Comparison of ENCODE assay signal across 17 cellular contexts in the genomic region with DNA sequence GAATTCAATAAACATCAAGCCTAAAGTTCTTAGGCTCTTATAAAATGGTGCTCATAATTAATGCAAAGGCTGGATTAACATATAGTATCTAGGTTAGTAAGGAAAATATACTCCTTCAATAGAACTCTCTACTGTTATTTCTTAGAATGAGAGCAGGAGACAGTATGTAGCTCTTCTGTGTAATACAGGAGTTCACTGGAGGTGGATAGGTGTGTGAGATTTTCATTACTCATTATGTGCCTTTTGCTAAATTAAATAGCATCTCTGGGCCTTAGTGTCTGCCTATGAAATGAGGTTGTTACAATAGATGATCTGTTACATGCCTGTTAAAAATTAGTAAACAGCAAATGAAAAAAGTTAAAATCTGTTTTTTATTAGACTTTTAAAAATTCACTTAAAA. TPM values are rescaled to one million over a fixed set of nuclear protein-coding genes. Genes with fewer than 3 reads are reported as not detected.
DNase-seq lines count a peak whose midpoint lies in the region; ATAC-seq and TF ChIP-seq lines count a peak whose summit lies in the region.
"Had no signal": no experiment of that assay in that cellular context is flagged by ENCODE, and none has a peak within 500 bp of the region (broad histone marks: within the 10 kb centered on the region; RNA-seq: fewer than 3 reads in every experiment).

No MANE protein-coding gene starts in this region.

- peaks cover 35% of the 10 kb centered on the region for H3K4me1 Mint-ChIP-seq in activated CD8-positive, alpha-beta T cell treated with anti-CD3 and anti-CD28 coated beads for 36 hours (ENCODE audit: low read depth)
- no peaks in the 10 kb centered on the region for H3K4me1 Mint-ChIP-seq in activated CD8-positive, alpha-beta T cell treated with anti-CD3 and anti-CD28 coated beads, Interleukin-2, amount 10 ng/mL, durations not matched to agents 7 days and 5 days (ENCODE audit: low read depth)
- H3K4me1 Mint-ChIP-seq in activated naive CD8-positive, alpha-beta T cell treated with anti-CD3 and anti-CD28 coated beads, Interleukin-2, amount 50 U/mL, for 24 hours, result peaks cover 29% of the 10 kb centered on the region
- H3K4me1 Mint-ChIP-seq in activated naive CD8-positive, alpha-beta T cell treated with anti-CD3 and anti-CD28 coated beads for 36 hours, result peaks cover 12% of the 10 kb centered on the region
- H3K4me1 Mint-ChIP-seq in activated T-helper 1 cell treated with anti-CD3 and anti-CD28 coated beads, Interleukin-12 subunit alpha, Interleukin-12 subunit beta, Interleukin-2, Interleukin-4 antibody, amounts not matched to agents 30 ng/mL and 10 ng/mL and 1 ng/mL, durations not matched to agents 14 hours and 24 hours and 36 hours (ENCODE audit: low read depth), result peaks cover 44% of the 10 kb centered on the region
- H3K4me1 Mint-ChIP-seq in stimulated activated effector memory CD8-positive, alpha-beta T cell treated with anti-CD3 and anti-CD28 coated beads, Interleukin-12 subunit alpha, Interleukin-12 subunit beta, amount 100 ng/mL, for 72 hours, result peaks cover 30% of the 10 kb centered on the region

- POLR2A ChIA-PET in activated CD8-positive, alpha-beta T cell treated with anti-CD3 and anti-CD28 coated beads for 36 hours (lab: Charles Lee), result interaction anchor here (0.6 to 1.6 kb wide), 2 partner anchors 10 to 223 kb away, joined by 4 read pairs; no protein-coding TSS in a partner anchor
- POLR2A ChIA-PET in activated CD8-positive, alpha-beta T cell treated with anti-CD3 and anti-CD28 coated beads, Interleukin-2, amount 10 ng/mL, durations not matched to agents 7 days and 5 days (lab: Charles Lee), result no interaction called here

- H3K9me3 Mint-ChIP-seq in activated CD8-positive, alpha-beta T cell treated with anti-CD3 and anti-CD28 coated beads for 36 hours, result no peaks in the 10 kb centered on the region
- no peaks in the 10 kb centered on the region for H3K9me3 Mint-ChIP-seq in activated CD8-positive, alpha-beta T cell treated with anti-CD3 and anti-CD28 coated beads, Interleukin-2, amount 10 ng/mL, durations not matched to agents 7 days and 5 days (ENCODE audit: insufficient read depth)
- no peaks in the 10 kb centered on the region for H3K9me3 Mint-ChIP-seq in activated naive CD8-positive, alpha-beta T cell treated with anti-CD3 and anti-CD28 coated beads, Interleukin-2, amount 50 U/mL, for 24 hours
- no peaks in the 10 kb centered on the region for H3K9me3 Mint-ChIP-seq in activated naive CD8-positive, alpha-beta T cell treated with anti-CD3 and anti-CD28 coated beads for 36 hours
- no peaks in the 10 kb centered on the region for H3K9me3 Mint-ChIP-seq in activated T-helper 1 cell treated with anti-CD3 and anti-CD28 coated beads, Interleukin-12 subunit alpha, Interleukin-12 subunit beta, Interleukin-2, Interleukin-4 antibody, amounts not matched to agents 30 ng/mL and 10 ng/mL and 1 ng/mL, durations not matched to agents 14 hours and 24 hours and 36 hours
- no peaks in the 10 kb centered on the region for H3K9me3 Mint-ChIP-seq in stimulated activated effector memory CD8-positive, alpha-beta T cell treated with anti-CD3 and anti-CD28 coated beads, Interleukin-12 subunit alpha, Interleukin-12 subunit beta, amount 100 ng/mL, for 72 hours
- H3K9me3 Mint-ChIP-seq: CD4-positive, alpha-beta memory T cell had no signal

- H3K4me3 Mint-ChIP-seq in activated CD8-positive, alpha-beta T cell treated with anti-CD3 and anti-CD28 coated beads for 36 hours, result no peak overlapping the region
- no peak overlapping the region for H3K4me3 Mint-ChIP-seq in activated CD8-positive, alpha-beta T cell treated with anti-CD3 and anti-CD28 coated beads, Interleukin-2, amount 10 ng/mL, durations not matched to agents 7 days and 5 days
- no peak overlapping the region for H3K4me3 Mint-ChIP-seq in activated naive CD8-positive, alpha-beta T cell treated with anti-CD3 and anti-CD28 coated beads, Interleukin-2, amount 50 U/mL, for 24 hours
- H3K4me3 Mint-ChIP-seq in activated naive CD8-positive, alpha-beta T cell treated with anti-CD3 and anti-CD28 coated beads for 36 hours, result no peak overlapping the region
- H3K4me3 Mint-ChIP-seq in activated T-helper 1 cell treated with anti-CD3 and anti-CD28 coated beads, Interleukin-12 subunit alpha, Interleukin-12 subunit beta, Interleukin-2, Interleukin-4 antibody, amounts not matched to agents 30 ng/mL and 10 ng/mL and 1 ng/mL, durations not matched to agents 14 hours and 24 hours and 36 hours, result no peak overlapping the region
- no peak overlapping the region for H3K4me3 Mint-ChIP-seq in stimulated activated effector memory CD8-positive, alpha-beta T cell treated with anti-CD3 and anti-CD28 coated beads, Interleukin-12 subunit alpha, Interleukin-12 subunit beta, amount 100 ng/mL, for 72 hours
- H3K4me3 Mint-ChIP-seq: CD4-positive, alpha-beta memory T cell had no signal

- no peak overlapping the region for H3K27ac Mint-ChIP-seq in activated CD8-positive, alpha-beta T cell treated with anti-CD3 and anti-CD28 coated beads for 36 hours
- no peak overlapping the region for H3K27ac Mint-ChIP-seq in activated CD8-positive, alpha-beta T cell treated with anti-CD3 and anti-CD28 coated beads, Interleukin-2, amount 10 ng/mL, durations not matched to agents 7 days and 5 days
- no peak overlapping the region for H3K27ac Mint-ChIP-seq in activated naive CD8-positive, alpha-beta T cell treated with anti-CD3 and anti-CD28 coated beads, Interleukin-2, amount 50 U/mL, for 24 hours
- H3K27ac Mint-ChIP-seq in activated naive CD8-positive, alpha-beta T cell treated with anti-CD3 and anti-CD28 coated beads for 36 hours, result no peak overlapping the region
- peak overlapping the region; percentile 23 for H3K27ac Mint-ChIP-seq in activated T-helper 1 cell treated with anti-CD3 and anti-CD28 coated beads, Interleukin-12 subunit alpha, Interleukin-12 subunit beta, Interleukin-2, Interleukin-4 antibody, amounts not matched to agents 30 ng/mL and 10 ng/mL and 1 ng/mL, durations not matched to agents 14 hours and 24 hours and 36 hours
- H3K27ac Mint-ChIP-seq in stimulated activated effector memory CD8-positive, alpha-beta T cell treated with anti-CD3 and anti-CD28 coated beads, Interleukin-12 subunit alpha, Interleukin-12 subunit beta, amount 100 ng/mL, for 72 hours, result peak overlapping the region; percentile 37

- CTCF ChIA-PET in activated CD8-positive, alpha-beta T cell treated with anti-CD3 and anti-CD28 coated beads for 36 hours (lab: Charles Lee), result no interaction called here
- CTCF ChIA-PET in activated CD8-positive, alpha-beta T cell treated with anti-CD3 and anti-CD28 coated beads, Interleukin-2, amount 10 ng/mL, durations not matched to agents 7 days and 5 days (lab: Charles Lee), result interaction anchor here (1.7 kb wide), 1 partner anchor 12 kb away, joined by 6 read pairs; no protein-coding TSS in a partner anchor

- no peak for TF ChIP-seq CTCF in activated CD8-positive, alpha-beta T cell treated with anti-CD3 and anti-CD28 coated beads for 36 hours (IDR thresholded peaks at IDR 0.05)

- intact Hi-C loops in activated CD8-positive, alpha-beta T cell treated with anti-CD3 and anti-CD28 coated beads for 36 hours (cut with micrococcal nuclease), result no loop called here
- intact Hi-C loops in activated T-helper 1 cell treated with anti-CD3 and anti-CD28 coated beads, Interleukin-12 subunit alpha, Interleukin-12 subunit beta, Interleukin-2, Interleukin-4 antibody, amounts not matched to agents 30 ng/mL and 10 ng/mL and 1 ng/mL, durations not matched to agents 14 hours and 24 hours and 36 hours (cut with micrococcal nuclease), result no loop called here

- peak; percentile 55 for ATAC-seq in activated CD8-positive, alpha-beta T cell treated with anti-CD3 and anti-CD28 coated beads for 36 hours
- no peak for ATAC-seq in activated CD8-positive, alpha-beta T cell treated with anti-CD3 and anti-CD28 coated beads, Interleukin-2, amount 10 ng/mL, durations not matched to agents 7 days and 5 days
- ATAC-seq in activated naive CD8-positive, alpha-beta T cell treated with anti-CD3 and anti-CD28 coated beads, Interleukin-2, amount 50 U/mL, for 24 hours, result peak; percentile 30
- ATAC-seq in stimulated activated effector memory CD8-positive, alpha-beta T cell treated with anti-CD3 and anti-CD28 coated beads, Interleukin-12 subunit alpha, Interleukin-12 subunit beta, amount 100 ng/mL, for 72 hours, result peak; percentile 66

- no peaks in the 10 kb centered on the region for H3K27me3 Mint-ChIP-seq in activated CD8-positive, alpha-beta T cell treated with anti-CD3 and anti-CD28 coated beads for 36 hours
- H3K27me3 Mint-ChIP-seq in activated CD8-positive, alpha-beta T cell treated with anti-CD3 and anti-CD28 coated beads, Interleukin-2, amount 10 ng/mL, durations not matched to agents 7 days and 5 days (ENCODE audit: low read depth), result no peaks in the 10 kb centered on the region
- no peaks in the 10 kb centered on the region for H3K27me3 Mint-ChIP-seq in activated naive CD8-positive, alpha-beta T cell treated with anti-CD3 and anti-CD28 coated beads, Interleukin-2, amount 50 U/mL, for 24 hours
- H3K27me3 Mint-ChIP-seq in activated naive CD8-positive, alpha-beta T cell treated with anti-CD3 and anti-CD28 coated beads for 36 hours, result no peaks in the 10 kb centered on the region
- H3K27me3 Mint-ChIP-seq in activated T-helper 1 cell treated with anti-CD3 and anti-CD28 coated beads, Interleukin-12 subunit alpha, Interleukin-12 subunit beta, Interleukin-2, Interleukin-4 antibody, amounts not matched to agents 30 ng/mL and 10 ng/mL and 1 ng/mL, durations not matched to agents 14 hours and 24 hours and 36 hours (ENCODE audit: insufficient read depth), result no peaks in the 10 kb centered on the region
- H3K27me3 Mint-ChIP-seq: CD4-positive, alpha-beta memory T cell had no signal

- peaks cover 62% of the 10 kb centered on the region for H3K36me3 Mint-ChIP-seq in activated CD8-positive, alpha-beta T cell treated with anti-CD3 and anti-CD28 coated beads for 36 hours (ENCODE audit: low read depth)
- peaks cover 45% of the 10 kb centered on the region for H3K36me3 Mint-ChIP-seq in activated CD8-positive, alpha-beta T cell treated with anti-CD3 and anti-CD28 coated beads, Interleukin-2, amount 10 ng/mL, durations not matched to agents 7 days and 5 days (ENCODE audit: low read depth)
- H3K36me3 Mint-ChIP-seq in activated naive CD8-positive, alpha-beta T cell treated with anti-CD3 and anti-CD28 coated beads, Interleukin-2, amount 50 U/mL, for 24 hours (ENCODE audit: low read depth), result peaks cover 63% of the 10 kb centered on the region
- peaks cover 34% of the 10 kb centered on the region for H3K36me3 Mint-ChIP-seq in activated naive CD8-positive, alpha-beta T cell treated with anti-CD3 and anti-CD28 coated beads for 36 hours
- peaks cover 61% of the 10 kb centered on the region for H3K36me3 Mint-ChIP-seq in activated T-helper 1 cell treated with anti-CD3 and anti-CD28 coated beads, Interleukin-12 subunit alpha, Interleukin-12 subunit beta, Interleukin-2, Interleukin-4 antibody, amounts not matched to agents 30 ng/mL and 10 ng/mL and 1 ng/mL, durations not matched to agents 14 hours and 24 hours and 36 hours (ENCODE audit: low read depth)
- H3K36me3 Mint-ChIP-seq in stimulated activated effector memory CD8-positive, alpha-beta T cell treated with anti-CD3 and anti-CD28 coated beads, Interleukin-12 subunit alpha, Interleukin-12 subunit beta, amount 100 ng/mL, for 72 hours, result no peaks in the 10 kb centered on the region

- no peak for DNase-seq in activated CD8-positive, alpha-beta T cell treated with anti-CD3 and anti-CD28 coated beads for 36 hours
- no peak for DNase-seq in activated CD8-positive, alpha-beta T cell treated with anti-CD3 and anti-CD28 coated beads, Interleukin-2, amount 10 ng/mL, durations not matched to agents 7 days and 5 days
- no peak for DNase-seq in activated naive CD8-positive, alpha-beta T cell treated with anti-CD3 and anti-CD28 coated beads, Interleukin-2, amount 50 U/mL, for 24 hours
- DNase-seq in activated naive CD8-positive, alpha-beta T cell treated with anti-CD3 and anti-CD28 coated beads for 36 hours, result no peak
- DNase-seq in activated T-helper 1 cell treated with anti-CD3 and anti-CD28 coated beads, Interleukin-12 subunit alpha, Interleukin-12 subunit beta, Interleukin-2, Interleukin-4 antibody, amounts not matched to agents 30 ng/mL and 10 ng/mL and 1 ng/mL, durations not matched to agents 14 hours and 24 hours and 36 hours (ENCODE audit: low spot score), result no peak
- DNase-seq in stimulated activated effector memory CD8-positive, alpha-beta T cell treated with anti-CD3 and anti-CD28 coated beads, Interleukin-12 subunit alpha, Interleukin-12 subunit beta, amount 100 ng/mL, for 72 hours (ENCODE audit: low spot score in 2 of 2), result no peak
- no peak for DNase-seq in NOMO-1 (lab: John Stamatoyannopoulos, UW; ENCODE audit: unreplicated experiment in 2 of 2)
- DNase-seq in stimulated activated CD4-positive, alpha-beta T cell treated with anti-CD3 and anti-CD28 coated beads, Interleukin-1b, Interleukin-23, amount 100 ng/mL, for 48 hours, result no peak
- DNase-seq: C1 segment of cervical spinal cord; Calu3; CD4-positive, alpha-beta memory T cell; COR-L47; DMS153; DND-41; GM23248; H7; HCEC 1CT had no signal

RNA-seq across cellular contexts. Expression of gene EED, which starts 20.6 kb away (rescaled TPM):
- 100 to 1,000 TPM; 114 to 117 TPM for total RNA-seq in activated CD8-positive, alpha-beta T cell treated with anti-CD3 and anti-CD28 coated beads for 36 hours
- 10 to 100 TPM; 44.8 to 48.3 TPM for total RNA-seq in activated CD8-positive, alpha-beta T cell treated with anti-CD3 and anti-CD28 coated beads, Interleukin-2, amount 10 ng/mL, durations not matched to agents 7 days and 5 days
- 10 to 100 TPM; 85.3 to 86.7 TPM for total RNA-seq in activated naive CD8-positive, alpha-beta T cell treated with anti-CD3 and anti-CD28 coated beads for 36 hours
- 279 and 294 TPM in 2 replicates for total RNA-seq in activated T-helper 1 cell treated with anti-CD3 and anti-CD28 coated beads, Interleukin-12 subunit alpha, Interleukin-12 subunit beta, Interleukin-2, Interleukin-4 antibody, amounts not matched to agents 30 ng/mL and 10 ng/mL and 1 ng/mL, durations not matched to agents 14 hours and 24 hours and 36 hours

RNA-seq across cellular contexts. Expression of gene HIKESHI, which starts 36.8 kb away (rescaled TPM):
- total RNA-seq in activated CD8-positive, alpha-beta T cell treated with anti-CD3 and anti-CD28 coated beads for 36 hours, result 10 to 100 TPM; 59.6 to 60.5 TPM
- 10 to 100 TPM; 45.3 to 49.9 TPM for total RNA-seq in activated CD8-positive, alpha-beta T cell treated with anti-CD3 and anti-CD28 coated beads, Interleukin-2, amount 10 ng/mL, durations not matched to agents 7 days and 5 days
- 10 to 100 TPM; 52.9 to 57.0 TPM for total RNA-seq in activated naive CD8-positive, alpha-beta T cell treated with anti-CD3 and anti-CD28 coated beads for 36 hours
- 54.2 and 56.4 TPM in 2 replicates for total RNA-seq in activated T-helper 1 cell treated with anti-CD3 and anti-CD28 coated beads, Interleukin-12 subunit alpha, Interleukin-12 subunit beta, Interleukin-2, Interleukin-4 antibody, amounts not matched to agents 30 ng/mL and 10 ng/mL and 1 ng/mL, durations not matched to agents 14 hours and 24 hours and 36 hours

Comparison
In these comparisons a context has a peak if more than half of its experiments do, and no peak if none do; other contexts are left out.
1. H3K27ac Mint-ChIP-seq: peak in activated T-helper 1 cell treated with anti-CD3 and anti-CD28 coated beads, Interleukin-12 subunit alpha, Interleukin-12 subunit beta, Interleukin-2, Interleukin-4 antibody, amounts not matched to agents 30 ng/mL and 10 ng/mL and 1 ng/mL, durations not matched to agents 14 hours and 24 hours and 36 hours (single experiment) and stimulated activated effector memory CD8-positive, alpha-beta T cell treated with anti-CD3 and anti-CD28 coated beads, Interleukin-12 subunit alpha, Interleukin-12 subunit beta, amount 100 ng/mL, for 72 hours (single experiment); none in activated CD8-positive, alpha-beta T cell treated with anti-CD3 and anti-CD28 coated beads for 36 hours (single experiment), activated CD8-positive, alpha-beta T cell treated with anti-CD3 and anti-CD28 coated beads, Interleukin-2, amount 10 ng/mL, durations not matched to agents 7 days and 5 days (single experiment), activated naive CD8-positive, alpha-beta T cell treated with anti-CD3 and anti-CD28 coated beads, Interleukin-2, amount 50 U/mL, for 24 hours (single experiment) and activated naive CD8-positive, alpha-beta T cell treated with anti-CD3 and anti-CD28 coated beads for 36 hours (single experiment).